Comparison of ENCODE assay signal across 27 cellular contexts in genomic region chr16:66058181-66058580, GRCh38.
A peak's percentile ranks its signal among the peaks of the same experiment; 100 is the strongest.
DNase-seq lines count a peak whose midpoint lies in the region; FAIRE-seq and TF ChIP-seq lines count a peak whose summit lies in the region.
"Had no signal": no experiment of that assay in that cellular context is flagged by ENCODE, and none has a peak within 500 bp of the region (broad histone marks: within the 10 kb centered on the region; RNA-seq: fewer than 3 reads in every experiment).

No MANE protein-coding gene starts in this region.

- peak; percentile 38 for DNase-seq in DMS79 treated with DMSO at 0.1 percent for 48 hours (lab: John Stamatoyannopoulos, UW)
- DNase-seq in amniotic stem cell (lab: John Stamatoyannopoulos, UW): peak; percentile 44
- peak; percentile 64 for DNase-seq in fibroblast of mammary gland (ENCODE audit: low read depth)
- peak; percentile 57 for DNase-seq in stromal cell of bone marrow (ENCODE audit: low read depth)
- DNase-seq in transverse colon: no peak
- no peak for DNase-seq in mesenteric fat pad (ENCODE audit: low spot score)
- no peak for DNase-seq in RCC 7860 (ENCODE audit: low spot score)
- DNase-seq in DMS114 treated with DMSO at 0.1 percent for 48 hours (lab: John Stamatoyannopoulos, UW; ENCODE audit: unreplicated experiment): no peak
- DNase-seq: activated CD4-positive, alpha-beta T cell treated with anti-CD3 and anti-CD28 coated beads for 36 hours; activated CD8-positive, alpha-beta memory T cell treated with anti-CD3 and anti-CD28 coated beads for 24 hours; activated gamma-delta T cell treated with Interleukin-2 at 50 U/mL for 16 hours; activated T-cell treated with anti-CD3 and anti-CD28 coated beads, Interleukin-2, amount 50 U/mL, for 1 hour; adrenal gland; DND-41; dorsolateral prefrontal cortex; kidney; NCI-H1092; NCI-H187; NCI-H526; stimulated activated CD4-positive, alpha-beta T cell treated with anti-CD3 and anti-CD28 coated beads, Interleukin-15, amount 100 ng/mL, for 24 hours; T-helper 2 cell had no signal

- TF ChIP-seq CTCF in fibroblast of mammary gland (conservative IDR thresholded peaks at IDR 0.05; ENCODE audit: control insufficient read depth, insufficient read depth, low read depth, low read length) (no peak), transverse colon (IDR thresholded peaks at IDR 0.05) (no peak)

- H3K27ac ChIP-seq in transverse colon: no peak overlapping the region
- H3K27ac ChIP-seq: adrenal gland, BLaER1, dorsolateral prefrontal cortex, epithelial cell of prostate, prostate gland had no signal

- in situ Hi-C loops in transverse colon (cut with MboI; ENCODE audit: low pct_ligation_motif_present in 1 of 4, low pct_unique_long_range_greater_than_20kb in 1 of 4, low sequenced_read_pairs in 3 of 4): no loop called here

- no peak overlapping the region for H3K4me3 ChIP-seq in fibroblast of mammary gland (ENCODE audit: control insufficient read depth, low read depth, low read length)
- no peak overlapping the region for H3K4me3 ChIP-seq in transverse colon
- H3K4me3 ChIP-seq: adrenal gland, BLaER1, dorsolateral prefrontal cortex, prostate gland, tibial nerve had no signal

- no peaks in the 10 kb centered on the region for H3K9me3 ChIP-seq in transverse colon
- H3K9me3 ChIP-seq: adrenal gland, BLaER1, prostate gland, tibial nerve had no signal

- no peaks in the 10 kb centered on the region for H3K36me3 ChIP-seq in transverse colon
- H3K36me3 ChIP-seq: adrenal gland, BLaER1, prostate gland, tibial nerve had no signal

- no peak for FAIRE-seq in RCC 7860 (lab: Jason Lieb, UNC)
- FAIRE-seq: GM12892, GM19239, kidney had no signal

- no peaks in the 10 kb centered on the region for H3K4me1 ChIP-seq in transverse colon
- H3K4me1 ChIP-seq: adrenal gland, prostate gland had no signal

- H3K27me3 ChIP-seq in transverse colon: no peaks in the 10 kb centered on the region
- H3K27me3 ChIP-seq: adrenal gland, BLaER1, tibial nerve had no signal

- no peak for TF ChIP-seq EP300 in transverse colon (IDR thresholded peaks at IDR 0.05; ENCODE audit: low read depth)

- TF ChIP-seq POLR2A in transverse colon (IDR thresholded peaks at IDR 0.05): no peak

- 74 to 77% methylated on average over 7 of the region's 7 CpGs for WGBS in transverse colon (ENCODE audit: low coverage in 1 of 2), 2 donors

- intact Hi-C loops in transverse colon (cut with DNase I; ENCODE audit: low total_unique reads): no loop called here

Comparison
In these comparisons a context has a peak if more than half of its experiments do, and no peak if none do; other contexts are left out.
1. DNase-seq: peak in DMS79 treated with DMSO at 0.1 percent for 48 hours (single experiment), amniotic stem cell (single experiment), fibroblast of mammary gland (single experiment) and stromal cell of bone marrow (single experiment); none in transverse colon (single experiment), mesenteric fat pad (single experiment), RCC 7860 (single experiment) and DMS114 treated with DMSO at 0.1 percent for 48 hours (single experiment).